ENCODE assay signal across 16 cellular contexts in genomic region chr7:48091506-48092433, GRCh38. TPM values are rescaled to one million over a fixed set of nuclear protein-coding genes. Genes with fewer than 3 reads are reported as not detected.
A peak's percentile ranks its signal among the peaks of the same experiment; 100 is the strongest.
DNase-seq lines count a peak whose midpoint lies in the region; ATAC-seq, FAIRE-seq and TF ChIP-seq lines count a peak whose summit lies in the region.
"Had no signal": no experiment of that assay in that cellular context is flagged by ENCODE, and none has a peak within 500 bp of the region (broad histone marks: within the 10 kb centered on the region; RNA-seq: fewer than 3 reads in every experiment).

No MANE protein-coding gene starts in this region.

- H3K27me3 ChIP-seq in CD4-positive, CD25-positive, alpha-beta regulatory T cell (ENCODE audit: control insufficient read depth, insufficient read depth, low read length): no peaks in the 10 kb centered on the region
- H3K27me3 ChIP-seq in astrocyte (ENCODE audit: insufficient read depth, low read length) (no peaks in the 10 kb centered on the region), lower lobe of right lung (ENCODE audit: low read depth) (no peaks in the 10 kb centered on the region)
- H3K27me3 ChIP-seq: heart left ventricle, MG63 had no signal

- H3K4me2 ChIP-seq in astrocyte (ENCODE audit: low read length): peak overlapping the region; percentile 41

- peak overlapping the region; percentile 8 to 76 (median 62) for H3K27ac Mint-ChIP-seq in CD4-positive, CD25-positive, alpha-beta regulatory T cell
- H3K27ac Mint-ChIP-seq in HFFc6: peak overlapping the region; percentile 16; the same call in 1 of the 2 replicates
- no peak overlapping the region for H3K27ac Mint-ChIP-seq in astrocyte (ENCODE audit: unreplicated experiment)

- H3K79me2 ChIP-seq in astrocyte (ENCODE audit: insufficient read depth, low read length): peaks cover 42% of the 10 kb centered on the region

- H3K9me3 ChIP-seq in CD4-positive, CD25-positive, alpha-beta regulatory T cell (ENCODE audit: control insufficient read depth in 2 of 2, low read length in 2 of 2): no peaks in the 10 kb centered on the region
- H3K9me3 ChIP-seq in astrocyte (ENCODE audit: insufficient read depth, low read depth, low read length) (no peaks in the 10 kb centered on the region), lower lobe of right lung (no peaks in the 10 kb centered on the region), kidney (ENCODE audit: control insufficient read depth in 1 of 2, low read length in 2 of 2) (no peaks in the 10 kb centered on the region)
- H3K9me3 ChIP-seq: heart left ventricle, MG63 had no signal

- peaks cover 31 to 83% (median 60%) of the 10 kb centered on the region in 4 donors for H3K4me1 Mint-ChIP-seq in CD4-positive, CD25-positive, alpha-beta regulatory T cell
- H3K4me1 Mint-ChIP-seq in HFFc6 (ENCODE audit: low read depth) (peaks cover 78% of the 10 kb centered on the region), astrocyte (ENCODE audit: low read depth, unreplicated experiment) (peaks cover 43% of the 10 kb centered on the region)

- H3K36me3 Mint-ChIP-seq in CD4-positive, CD25-positive, alpha-beta regulatory T cell: peaks cover 47% of the 10 kb centered on the region
- H3K36me3 Mint-ChIP-seq in HFFc6 (ENCODE audit: low read depth): peaks cover 32% of the 10 kb centered on the region
- H3K36me3 Mint-ChIP-seq in astrocyte (ENCODE audit: low read depth, unreplicated experiment): peaks cover 11% of the 10 kb centered on the region

- H3K9me3 Mint-ChIP-seq in CD4-positive, CD25-positive, alpha-beta regulatory T cell: peaks cover 0 to 1% (median 0%) of the 10 kb centered on the region in 7 donors
- H3K9me3 Mint-ChIP-seq in HFFc6: no peaks in the 10 kb centered on the region
- no peaks in the 10 kb centered on the region for H3K9me3 Mint-ChIP-seq in astrocyte (ENCODE audit: unreplicated experiment)

- peak overlapping the region; percentile 49 for H3K27ac ChIP-seq in CD4-positive, CD25-positive, alpha-beta regulatory T cell (ENCODE audit: insufficient read depth, low read length, poor library complexity, severe bottlenecking)
- H3K27ac ChIP-seq in astrocyte (ENCODE audit: low read depth, low read length) (no peak overlapping the region), lower lobe of right lung (no peak overlapping the region), kidney (ENCODE audit: low read depth in 2 of 2, low read length in 2 of 2) (no peak overlapping the region)

- H2AFZ ChIP-seq in astrocyte (ENCODE audit: low read depth, low read length): no peak overlapping the region

- TF ChIP-seq CTCF in HFFc6 (IDR thresholded peaks at IDR 0.05) (peak; percentile 12; the same call in 1 of the 2 replicates), astrocyte (IDR thresholded peaks at IDR 0.05; ENCODE audit: insufficient read depth, low read depth, low read length) (no peak), lower lobe of right lung (IDR thresholded peaks at IDR 0.05) (no peak), kidney (IDR thresholded peaks at IDR 0.05; ENCODE audit: borderline replicate concordance, extremely low read depth, insufficient read depth) (no peak)

- TF ChIP-seq POLR2A in GM18505 (IDR thresholded peaks at IDR 0.05; ENCODE audit: borderline replicate concordance, extremely low read depth, insufficient read depth, insufficient read length): no peak

- H3K27me3 Mint-ChIP-seq in CD4-positive, CD25-positive, alpha-beta regulatory T cell: no peaks in the 10 kb centered on the region
- H3K27me3 Mint-ChIP-seq in HFFc6 (ENCODE audit: insufficient read depth) (peaks cover 9% of the 10 kb centered on the region), astrocyte (ENCODE audit: low read depth, unreplicated experiment) (no peaks in the 10 kb centered on the region)

- intact Hi-C loops in lower lobe of right lung (cut with DNase I): no loop called here
- intact Hi-C loops in kidney (cut with DNase I): no loop called here

- peak overlapping the region; percentile 92 for H3K4me3 ChIP-seq in CD4-positive, CD25-positive, alpha-beta regulatory T cell (ENCODE audit: low read depth, low read length)
- no peak overlapping the region for H3K4me3 ChIP-seq in astrocyte (ENCODE audit: insufficient read depth, low read depth, low read length)
- H3K4me3 ChIP-seq in lower lobe of right lung: peak overlapping the region; percentile 14
- no peak overlapping the region for H3K4me3 ChIP-seq in kidney (ENCODE audit: low read length in 2 of 2)
- H3K4me3 ChIP-seq: MG63 had no signal

- DNase-seq in CD4-positive, CD25-positive, alpha-beta regulatory T cell: no peak
- DNase-seq in HFFc6 (no peak), astrocyte (ENCODE audit: low read depth) (no peak), lower lobe of right lung (no peak), cortex of kidney (lab: John Stamatoyannopoulos, UW) (no peak), kidney (no peak), T1000 (lab: John Stamatoyannopoulos, UW) (no peak)
- DNase-seq: amygdala, GDM1, GOT3, heart left ventricle, left ventricle myocardium superior, NCI-H2171, T-helper 9 cell had no signal

- FAIRE-seq in astrocyte (lab: Jason Lieb, UNC) (no peak), kidney (lab: Jason Lieb, UNC) (no peak)

- H3K9ac ChIP-seq in astrocyte (ENCODE audit: low read length) (no peak overlapping the region), kidney (ENCODE audit: low read length in 2 of 2) (no peak overlapping the region)

- peak overlapping the region; percentile 91 to 98 (median 94) for H3K4me3 Mint-ChIP-seq in CD4-positive, CD25-positive, alpha-beta regulatory T cell
- H3K4me3 Mint-ChIP-seq in HFFc6 (peak overlapping the region; percentile 93), astrocyte (ENCODE audit: unreplicated experiment) (peak overlapping the region; percentile 92)

- peaks cover 36% of the 10 kb centered on the region for H3K36me3 ChIP-seq in CD4-positive, CD25-positive, alpha-beta regulatory T cell (ENCODE audit: control insufficient read depth, insufficient read depth, low read length)
- H3K36me3 ChIP-seq in astrocyte (ENCODE audit: insufficient read depth, low read length) (peaks cover 5% of the 10 kb centered on the region), lower lobe of right lung (peaks cover 52% of the 10 kb centered on the region), kidney (ENCODE audit: control insufficient read depth in 1 of 2, insufficient read depth in 2 of 2, low read length in 2 of 2) (peaks cover 12 to 21% of the 10 kb centered on the region in 2 donors)
- H3K36me3 ChIP-seq: MG63 had no signal

- H4K20me1 ChIP-seq in astrocyte (ENCODE audit: insufficient read depth, low read length): peaks cover 5% of the 10 kb centered on the region

- ATAC-seq in CD4-positive, CD25-positive, alpha-beta regulatory T cell (ENCODE audit: low read depth in 2 of 2): no peak
- ATAC-seq in lower lobe of right lung: no peak
- ATAC-seq in GM18505 (IDR thresholded peaks at IDR 0.05; ENCODE audit: unreplicated experiment): no peak
- ATAC-seq: heart left ventricle, left ventricle myocardium superior had no signal

- peaks cover 87% of the 10 kb centered on the region for H3K4me1 ChIP-seq in CD4-positive, CD25-positive, alpha-beta regulatory T cell (ENCODE audit: control insufficient read depth, insufficient read depth, low read length, poor library complexity, severe bottlenecking)
- H3K4me1 ChIP-seq in astrocyte (ENCODE audit: insufficient read depth, low read length) (peaks cover 57% of the 10 kb centered on the region), lower lobe of right lung (peaks cover 81% of the 10 kb centered on the region), kidney (ENCODE audit: control insufficient read depth in 1 of 2, insufficient read depth in 1 of 2, low read depth in 1 of 2, low read length in 2 of 2) (peaks cover 6 to 8% of the 10 kb centered on the region in 2 donors)

RNA-seq across cellular contexts. Expression of gene UPP1, which starts 2.7 kb away (rescaled TPM):
- total RNA-seq in CD4-positive, CD25-positive, alpha-beta regulatory T cell: 66.6 TPM
- polyA plus RNA-seq in CD4-positive, CD25-positive, alpha-beta regulatory T cell: 100 to 1,000 TPM in 3 of 4 donors, 10 to 100 TPM in 1; 98.1 to 123 (median 110) TPM
- total RNA-seq in HFFc6 (2021; fragmentation: NEBNext Ultra II Directional; extraction: Animal tissue kit (Norgen Biotek cat#: 25700)): 10 to 100 TPM; 14.3 to 26.5 (median 22.6) TPM
- total RNA-seq in astrocyte (33.6 and 54.2 TPM in 2 replicates), lower lobe of right lung (61.0 TPM), kidney (76.1 TPM)
- polyA plus RNA-seq in kidney (ENCODE audit: insufficient read depth, low read depth, low replicate concordance): 36.4 TPM

RNA-seq across cellular contexts. Expression of gene C7orf57, which starts 56.4 kb away (rescaled TPM):
- not detected for total RNA-seq in CD4-positive, CD25-positive, alpha-beta regulatory T cell
- polyA plus RNA-seq in CD4-positive, CD25-positive, alpha-beta regulatory T cell: not detected
- total RNA-seq in HFFc6 (2021; fragmentation: NEBNext Ultra II Directional; extraction: Animal tissue kit (Norgen Biotek cat#: 25700)): under 1 TPM in 1 of 6 experiments, not detected in 5; 0.14 TPM
- not detected in 2 replicates for total RNA-seq in astrocyte
- total RNA-seq in lower lobe of right lung: 1.6 TPM
- total RNA-seq in kidney: 0.63 TPM
- polyA plus RNA-seq in kidney (ENCODE audit: insufficient read depth, low read depth, low replicate concordance): not detected
- total RNA-seq: left ventricle myocardium superior had no signal

Comparison
In these comparisons a context has a peak if more than half of its experiments do, and no peak if none do; other contexts are left out.
1. H3K4me3 ChIP-seq: peak in CD4-positive, CD25-positive, alpha-beta regulatory T cell (single experiment) and lower lobe of right lung (single experiment); none in astrocyte (single experiment) and kidney (0 of 2).
2. Peak in every context shown above with its lines, with median percentiles within 50 percentile points of each other: H3K4me3 Mint-ChIP-seq.